In the genomic region with DNA sequence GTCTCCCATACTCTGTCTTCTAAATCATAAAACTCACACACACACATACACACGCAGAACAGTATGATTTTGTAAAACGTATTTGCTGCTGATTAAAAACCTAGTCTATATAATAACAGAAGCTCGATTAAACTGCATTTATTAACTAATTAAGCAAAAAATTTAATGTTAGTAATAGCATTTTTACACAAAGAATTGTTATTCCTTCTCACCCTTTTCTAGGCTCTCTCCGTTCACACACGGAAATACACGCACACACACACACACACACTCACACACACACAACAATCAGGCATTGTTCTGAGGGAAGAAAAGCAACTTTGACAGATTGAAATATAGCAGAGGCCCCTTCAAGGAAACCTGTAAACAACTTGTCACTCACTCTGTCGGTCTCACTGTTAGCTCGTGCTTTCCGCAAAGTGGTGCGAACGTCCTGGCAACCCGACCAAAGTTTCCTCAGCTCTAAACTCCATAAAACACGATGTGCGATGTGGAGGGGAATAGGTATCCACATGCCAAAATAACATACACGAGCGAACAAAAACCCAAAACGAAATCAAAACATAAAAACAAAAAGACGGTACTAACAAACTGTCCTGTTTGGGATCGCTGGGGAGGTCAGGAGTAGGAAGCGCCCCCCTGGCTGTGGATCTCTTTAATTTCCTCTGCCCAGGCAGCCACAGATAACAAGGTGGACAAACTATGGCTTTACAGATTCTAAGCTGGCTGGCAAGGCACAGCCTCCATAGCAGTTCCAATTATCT, we compare ENCODE assay signal across 9 cellular contexts. TPM values are rescaled to one million over a fixed set of nuclear protein-coding genes. Genes with fewer than 3 reads are reported as not detected.
DNase-seq lines count a peak whose midpoint lies in the region; ATAC-seq and TF ChIP-seq lines count a peak whose summit lies in the region.
"Had no signal": no experiment of that assay in that cellular context is flagged by ENCODE, and none has a peak within 500 bp of the region (broad histone marks: within the 10 kb centered on the region; RNA-seq: fewer than 3 reads in every experiment).

No MANE protein-coding gene starts in this region.

- no peaks in the 10 kb centered on the region for H3K4me1 Mint-ChIP-seq in activated CD4-positive, alpha-beta T cell treated with anti-CD3 and anti-CD28 coated beads for 36 hours
- H3K4me1 Mint-ChIP-seq in activated CD8-positive, alpha-beta T cell treated with anti-CD3 and anti-CD28 coated beads, Interleukin-2, amount 10 ng/mL, durations not matched to agents 7 days and 5 days (ENCODE audit: low read depth): no peaks in the 10 kb centered on the region

- H3K4me3 ChIP-seq in epithelial cell of esophagus (ENCODE audit: low read length) (peak overlapping the region; percentile 28), vagina (peak overlapping the region; percentile 38 to 40)

- H3K4me3 Mint-ChIP-seq in activated CD4-positive, alpha-beta T cell treated with anti-CD3 and anti-CD28 coated beads for 36 hours: no peak overlapping the region
- no peak overlapping the region for H3K4me3 Mint-ChIP-seq in activated CD8-positive, alpha-beta T cell treated with anti-CD3 and anti-CD28 coated beads, Interleukin-2, amount 10 ng/mL, durations not matched to agents 7 days and 5 days

- H3K36me3 Mint-ChIP-seq in activated CD4-positive, alpha-beta T cell treated with anti-CD3 and anti-CD28 coated beads for 36 hours (ENCODE audit: low read depth): no peaks in the 10 kb centered on the region
- H3K36me3 Mint-ChIP-seq in activated CD8-positive, alpha-beta T cell treated with anti-CD3 and anti-CD28 coated beads, Interleukin-2, amount 10 ng/mL, durations not matched to agents 7 days and 5 days (ENCODE audit: low read depth): no peaks in the 10 kb centered on the region

- H3K27me3 ChIP-seq in vagina: no peaks in the 10 kb centered on the region

- no peaks in the 10 kb centered on the region for H3K9me3 Mint-ChIP-seq in activated CD4-positive, alpha-beta T cell treated with anti-CD3 and anti-CD28 coated beads for 36 hours (ENCODE audit: low read depth)
- no peaks in the 10 kb centered on the region for H3K9me3 Mint-ChIP-seq in activated CD8-positive, alpha-beta T cell treated with anti-CD3 and anti-CD28 coated beads, Interleukin-2, amount 10 ng/mL, durations not matched to agents 7 days and 5 days (ENCODE audit: insufficient read depth)

- H3K27me3 Mint-ChIP-seq in activated CD4-positive, alpha-beta T cell treated with anti-CD3 and anti-CD28 coated beads for 36 hours: peaks cover 3% of the 10 kb centered on the region
- H3K27me3 Mint-ChIP-seq in activated CD8-positive, alpha-beta T cell treated with anti-CD3 and anti-CD28 coated beads, Interleukin-2, amount 10 ng/mL, durations not matched to agents 7 days and 5 days (ENCODE audit: low read depth): no peaks in the 10 kb centered on the region

- DNase-seq in activated CD4-positive, alpha-beta T cell treated with anti-CD3 and anti-CD28 coated beads for 36 hours: peak; percentile 5
- DNase-seq in activated CD4-positive, alpha-beta T cell treated with anti-CD3 and anti-CD28 coated beads for 4 hours: no peak
- DNase-seq in epithelial cell of esophagus (ENCODE audit: low read depth): no peak
- DNase-seq in medulla oblongata (ENCODE audit: extremely low spot score): peak; percentile 61
- DNase-seq in vagina (ENCODE audit: extremely low spot score in 2 of 2): no peak
- DNase-seq in SKM-1 treated with dmso at 0.1 percent for 144 hours (lab: John Stamatoyannopoulos, UW; ENCODE audit: unreplicated experiment): no peak
- no peak for DNase-seq in activated CD8-positive, alpha-beta T cell treated with anti-CD3 and anti-CD28 coated beads, Interleukin-2, amount 10 ng/mL, durations not matched to agents 7 days and 5 days

- H3K9me3 ChIP-seq in vagina: no peaks in the 10 kb centered on the region

- peaks cover 17% of the 10 kb centered on the region for H3K4me1 ChIP-seq in vagina

- TF ChIP-seq CTCF in epithelial cell of esophagus (IDR thresholded peaks at IDR 0.05; ENCODE audit: insufficient read depth, low read depth, low read length, missing control alignments): no peak
- TF ChIP-seq CTCF in vagina (IDR thresholded peaks at IDR 0.05): no peak

- H3K36me3 ChIP-seq in vagina: no peaks in the 10 kb centered on the region

- H3K27ac Mint-ChIP-seq in activated CD4-positive, alpha-beta T cell treated with anti-CD3 and anti-CD28 coated beads for 36 hours: no peak overlapping the region
- no peak overlapping the region for H3K27ac Mint-ChIP-seq in activated CD8-positive, alpha-beta T cell treated with anti-CD3 and anti-CD28 coated beads, Interleukin-2, amount 10 ng/mL, durations not matched to agents 7 days and 5 days

- ATAC-seq in activated CD4-positive, alpha-beta T cell treated with anti-CD3 and anti-CD28 coated beads for 36 hours: no peak
- ATAC-seq in GM18520 (IDR thresholded peaks at IDR 0.05; ENCODE audit: unreplicated experiment): no peak
- ATAC-seq in activated CD8-positive, alpha-beta T cell treated with anti-CD3 and anti-CD28 coated beads, Interleukin-2, amount 10 ng/mL, durations not matched to agents 7 days and 5 days: no peak

- no peak overlapping the region for H3K27ac ChIP-seq in vagina

- CTCF ChIA-PET in activated CD4-positive, alpha-beta T cell treated with anti-CD3 and anti-CD28 coated beads for 36 hours (lab: Charles Lee): interaction anchor here (0.6 kb wide), 1 partner anchor 99 kb away, joined by 3 read pairs; no protein-coding TSS in a partner anchor
- CTCF ChIA-PET in activated CD8-positive, alpha-beta T cell treated with anti-CD3 and anti-CD28 coated beads, Interleukin-2, amount 10 ng/mL, durations not matched to agents 7 days and 5 days (lab: Charles Lee): no interaction called here

- POLR2A ChIA-PET in activated CD4-positive, alpha-beta T cell treated with anti-CD3 and anti-CD28 coated beads for 36 hours (lab: Charles Lee): no interaction called here
- POLR2A ChIA-PET in activated CD8-positive, alpha-beta T cell treated with anti-CD3 and anti-CD28 coated beads, Interleukin-2, amount 10 ng/mL, durations not matched to agents 7 days and 5 days (lab: Charles Lee): no interaction called here

- intact Hi-C loops in activated CD4-positive, alpha-beta T cell treated with anti-CD3 and anti-CD28 coated beads for 36 hours (cut with DNase I, micrococcal nuclease): no loop called here
- intact Hi-C loops in vagina (cut with DNase I): no loop called here

- no peak for TF ChIP-seq POLR2A in vagina (IDR thresholded peaks at IDR 0.05)

RNA-seq across cellular contexts. Expression of gene SOX5, which starts 0.7 kb away (rescaled TPM):
- total RNA-seq in activated CD4-positive, alpha-beta T cell treated with anti-CD3 and anti-CD28 coated beads for 36 hours: 1 to 10 TPM in 1 of 2 experiments, under 1 TPM in 1; 0.88 to 1.1 TPM
- 21.1 TPM for total RNA-seq in vagina
- not detected for total RNA-seq in activated CD8-positive, alpha-beta T cell treated with anti-CD3 and anti-CD28 coated beads, Interleukin-2, amount 10 ng/mL, durations not matched to agents 7 days and 5 days
- total RNA-seq: T-helper 2 cell treated with Interferon-gamma antibody and Interleukin-4, amounts not matched to agents 100 ng/mL and 5 ng/mL, for 36 hours had no signal

Comparison
In these comparisons a context has a peak if more than half of its experiments do, and no peak if none do; other contexts are left out.
1. DNase-seq: peak in activated CD4-positive, alpha-beta T cell treated with anti-CD3 and anti-CD28 coated beads for 36 hours (single experiment) and medulla oblongata (single experiment); none in activated CD4-positive, alpha-beta T cell treated with anti-CD3 and anti-CD28 coated beads for 4 hours (0 of 2), epithelial cell of esophagus (single experiment), vagina (0 of 2), SKM-1 treated with dmso at 0.1 percent for 144 hours (single experiment) and activated CD8-positive, alpha-beta T cell treated with anti-CD3 and anti-CD28 coated beads, Interleukin-2, amount 10 ng/mL, durations not matched to agents 7 days and 5 days (single experiment).
2. RNA of gene SOX5, which starts 0.7 kb away (total RNA-seq): 21.1 TPM in vagina (single experiment); 0.88 to 1.1 TPM in activated CD4-positive, alpha-beta T cell treated with anti-CD3 and anti-CD28 coated beads for 36 hours and not detected in activated CD8-positive, alpha-beta T cell treated with anti-CD3 and anti-CD28 coated beads, Interleukin-2, amount 10 ng/mL, durations not matched to agents 7 days and 5 days; every median in the first group is over 10 times any median in the second.